8 cellular contexts compared by ENCODE assay signal in genomic region chr1:3483801-3484444, GRCh38. TPM values are rescaled to one million over a fixed set of nuclear protein-coding genes. Genes with fewer than 3 reads are reported as not detected.
DNase-seq lines count a peak whose midpoint lies in the region; ATAC-seq and TF ChIP-seq lines count a peak whose summit lies in the region.

No MANE protein-coding gene starts in this region.

- TF ChIP-seq RAD21 in liver (IDR thresholded peaks at IDR 0.05) = peak; percentile 75 to 85

- DNase-seq in Right ventricle myocardium inferior (ENCODE audit: missing footprints) (no peak), cardiac septum (ENCODE audit: low spot score) (no peak), T-helper 9 cell (peak; percentile 27), mammary epithelial cell (no peak)
- DNase-seq in stimulated activated naive B cell treated with anti-CD40 and anti-IgM and Interleukin-4, amounts not matched to agents 10 μg/mL and 1 μg/mL and 100 μg/mL, for 72 hours = no peak

- H3K4me2 ChIP-seq in mammary epithelial cell (ENCODE audit: insufficient read depth, low read depth, low read length) = no peak overlapping the region

- H3K4me3 ChIP-seq in mammary epithelial cell (replicated peaks in 1 of 3; ENCODE audit: insufficient read depth in 1 of 3, low read depth in 2 of 3, low read length in 3 of 3) (no peak overlapping the region), liver (ENCODE audit: low read depth in 1 of 3, low read length in 3 of 3) (no peak overlapping the region)

- no peaks in the 10 kb centered on the region for H3K36me3 ChIP-seq in mammary epithelial cell (ENCODE audit: insufficient read depth, low read length)
- H3K36me3 ChIP-seq in liver (ENCODE audit: control insufficient read depth in 4 of 4, insufficient read depth in 3 of 4, low read depth in 1 of 4, low read length in 3 of 4) = no peaks in the 10 kb centered on the region

- H3K27ac Mint-ChIP-seq in stimulated activated naive B cell treated with anti-CD40 and anti-IgM and Interleukin-4, amounts not matched to agents 10 μg/mL and 1 μg/mL and 100 μg/mL, for 72 hours = no peak overlapping the region

- WGBS in mammary epithelial cell (ENCODE audit: low coverage, missing lambda C conversion rate) = 26% methylated on average over 26 of the region's 31 CpGs
- 28% methylated on average over 31 of the region's 31 CpGs for WGBS in liver

- CTCF ChIA-PET in mammary epithelial cell (lab: Charles Lee; ENCODE audit: low non-redundant PET) = no interaction called here

- H4K20me1 ChIP-seq in mammary epithelial cell (ENCODE audit: insufficient read depth, low read length) = no peaks in the 10 kb centered on the region

- peaks cover 16% of the 10 kb centered on the region for H3K4me1 ChIP-seq in mammary epithelial cell (ENCODE audit: insufficient read depth, low read length)
- H3K4me1 ChIP-seq in liver (ENCODE audit: control insufficient read depth in 4 of 4, insufficient read depth in 4 of 4, low read length in 3 of 4) = peaks cover 0 to 9% (median 6%) of the 10 kb centered on the region in 4 donors

- peaks cover 8 to 9% of the 10 kb centered on the region in 2 donors for H3K9me3 Mint-ChIP-seq in stimulated activated naive B cell treated with anti-CD40 and anti-IgM and Interleukin-4, amounts not matched to agents 10 μg/mL and 1 μg/mL and 100 μg/mL, for 72 hours

- H2AFZ ChIP-seq in mammary epithelial cell (ENCODE audit: low read depth, low read length) = no peak overlapping the region

- peaks cover 2 to 7% of the 10 kb centered on the region in 2 donors for H3K4me1 Mint-ChIP-seq in stimulated activated naive B cell treated with anti-CD40 and anti-IgM and Interleukin-4, amounts not matched to agents 10 μg/mL and 1 μg/mL and 100 μg/mL, for 72 hours

- TF ChIP-seq CTCF in mammary epithelial cell (conservative IDR thresholded peaks at IDR 0.05 in 1 of 2, IDR thresholded peaks at IDR 0.05 in 1 of 2; ENCODE audit: extremely low read depth in 1 of 2, insufficient read depth in 1 of 2, low read depth in 1 of 2, low read length in 2 of 2) = peak; percentile 82 to 97
- peak; percentile 84 for TF ChIP-seq CTCF in liver (IDR thresholded peaks at IDR 0.05; ENCODE audit: low read depth, low read length, missing input control)

- intact Hi-C loops in Right ventricle myocardium inferior (cut with DNase I) = loop anchor here (1.0 kb wide), 1 partner anchor 31 kb away; no protein-coding TSS in a partner anchor
- intact Hi-C loops in cardiac septum (cut with DNase I) = loop anchor here (1.0 kb wide), 1 partner anchor 31 kb away; no protein-coding TSS in a partner anchor
- intact Hi-C loops in mammary epithelial cell (cut with micrococcal nuclease) = loop anchor here (1.0 kb wide), 1 partner anchor 31 kb away; no protein-coding TSS in a partner anchor

- ATAC-seq in Right ventricle myocardium inferior (peak; percentile 33), GM19035 (IDR thresholded peaks at IDR 0.05; ENCODE audit: unreplicated experiment) (no peak), HG03442 (IDR thresholded peaks at IDR 0.05; ENCODE audit: unreplicated experiment) (no peak)
- ATAC-seq in stimulated activated naive B cell treated with anti-CD40 and anti-IgM and Interleukin-4, amounts not matched to agents 10 μg/mL and 1 μg/mL and 100 μg/mL, for 72 hours (replicated peaks) = peak; percentile 48 to 51

- in situ Hi-C loops in mammary epithelial cell (cut with MboI; ENCODE audit: low sequenced_read_pairs in 2 of 2) = loop anchor here (5.0 to 10.0 kb wide), 2 partner anchors 37 to 141 kb away; partner anchors contain the start of gene TPRG1L (in 1 of the 2)

- H3K27ac ChIP-seq in mammary epithelial cell (ENCODE audit: insufficient read depth, low read depth, low read length) (no peak overlapping the region), liver (ENCODE audit: low read depth in 1 of 2, low read length in 2 of 2) (no peak overlapping the region)

- BruUV-seq in mammary epithelial cell (replicated peaks; lab: Mats Ljungman, UMichigan) = no TSS peak

- peaks cover 0 to 3% of the 10 kb centered on the region in 2 donors for H3K36me3 Mint-ChIP-seq in stimulated activated naive B cell treated with anti-CD40 and anti-IgM and Interleukin-4, amounts not matched to agents 10 μg/mL and 1 μg/mL and 100 μg/mL, for 72 hours

- no peaks in the 10 kb centered on the region for H3K9me3 ChIP-seq in mammary epithelial cell (replicated peaks; ENCODE audit: insufficient read depth, low read length)
- H3K9me3 ChIP-seq in liver (ENCODE audit: control insufficient read depth in 4 of 4, low read length in 3 of 4) = no peaks in the 10 kb centered on the region

- H3K4me3 Mint-ChIP-seq in stimulated activated naive B cell treated with anti-CD40 and anti-IgM and Interleukin-4, amounts not matched to agents 10 μg/mL and 1 μg/mL and 100 μg/mL, for 72 hours = no peak overlapping the region

- dilution Hi-C loops in mammary epithelial cell (cut with HindIII; ENCODE audit: low sequenced_read_pairs) = no loop called here

- H3K27me3 ChIP-seq in mammary epithelial cell (ENCODE audit: insufficient read depth, low read length) (no peaks in the 10 kb centered on the region), liver (ENCODE audit: control insufficient read depth in 4 of 4, insufficient read depth in 4 of 4, low read length in 3 of 4) (no peaks in the 10 kb centered on the region)

- peaks cover 7 to 21% of the 10 kb centered on the region in 2 donors for H3K27me3 Mint-ChIP-seq in stimulated activated naive B cell treated with anti-CD40 and anti-IgM and Interleukin-4, amounts not matched to agents 10 μg/mL and 1 μg/mL and 100 μg/mL, for 72 hours

- no peaks in the 10 kb centered on the region for H3K79me2 ChIP-seq in mammary epithelial cell (ENCODE audit: insufficient read depth, low read length)

- no peak overlapping the region for H3K9ac ChIP-seq in mammary epithelial cell (ENCODE audit: insufficient read depth, low read length)
- no peak overlapping the region for H3K9ac ChIP-seq in liver (ENCODE audit: low read depth in 1 of 2, low read length in 2 of 2)

TF ChIP-seq in liver, 16 proteins besides CTCF, POLR2A, EP300 and RAD21 (continues in another document):
- TF ChIP-seq TAF1 (conservative IDR thresholded peaks at IDR 0.05) = no peak
- TF ChIP-seq FOXA2 (IDR thresholded peaks at IDR 0.05) = no peak
- no peak for TF ChIP-seq FOXA1 (IDR thresholded peaks at IDR 0.05)
- no peak for TF ChIP-seq EGR1 (IDR thresholded peaks at IDR 0.05; ENCODE audit: low read depth in 2 of 2)
- no peak for TF ChIP-seq MAX (IDR thresholded peaks at IDR 0.05)
- TF ChIP-seq SP1 (IDR thresholded peaks at IDR 0.05) = no peak
- TF ChIP-seq HNF4A (conservative IDR thresholded peaks at IDR 0.05) = no peak
- TF ChIP-seq NR2F2 (IDR thresholded peaks at IDR 0.05) = no peak
- TF ChIP-seq RXRA (IDR thresholded peaks at IDR 0.05) = no peak
- TF ChIP-seq HNF4G (IDR thresholded peaks at IDR 0.05) = no peak
- no peak for TF ChIP-seq ATF3 (IDR thresholded peaks at IDR 0.05)
- TF ChIP-seq, protein P1, sequence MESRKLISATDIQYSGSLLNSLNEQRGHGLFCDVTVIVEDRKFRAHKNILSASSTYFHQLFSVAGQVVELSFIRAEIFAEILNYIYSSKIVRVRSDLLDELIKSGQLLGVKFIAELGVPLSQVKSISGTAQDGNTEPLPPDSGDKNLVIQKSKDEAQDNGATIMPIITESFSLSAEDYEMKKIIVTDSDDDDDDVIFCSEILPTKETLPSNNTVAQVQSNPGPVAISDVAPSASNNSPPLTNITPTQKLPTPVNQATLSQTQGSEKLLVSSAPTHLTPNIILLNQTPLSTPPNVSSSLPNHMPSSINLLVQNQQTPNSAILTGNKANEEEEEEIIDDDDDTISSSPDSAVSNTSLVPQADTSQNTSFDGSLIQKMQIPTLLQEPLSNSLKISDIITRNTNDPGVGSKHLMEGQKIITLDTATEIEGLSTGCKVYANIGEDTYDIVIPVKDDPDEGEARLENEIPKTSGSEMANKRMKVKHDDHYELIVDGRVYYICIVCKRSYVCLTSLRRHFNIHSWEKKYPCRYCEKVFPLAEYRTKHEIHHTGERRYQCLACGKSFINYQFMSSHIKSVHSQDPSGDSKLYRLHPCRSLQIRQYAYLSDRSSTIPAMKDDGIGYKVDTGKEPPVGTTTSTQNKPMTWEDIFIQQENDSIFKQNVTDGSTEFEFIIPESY (IDR thresholded peaks at IDR 0.05) = no peak
- no peak for TF ChIP-seq JUND (IDR thresholded peaks at IDR 0.05)
- no peak for TF ChIP-seq GABPA (IDR thresholded peaks at IDR 0.05 in 1 of 2, conservative IDR thresholded peaks at IDR 0.05 in 1 of 2)
- TF ChIP-seq YY1 (IDR thresholded peaks at IDR 0.05) = no peak

RNA-seq across cellular contexts. Expression of gene ARHGEF16, which starts 29.5 kb away (rescaled TPM):
- 1.4 TPM for total RNA-seq in Right ventricle myocardium inferior
- total RNA-seq in cardiac septum = 0.57 TPM
- total RNA-seq in mammary epithelial cell = 1 to 10 TPM; 5.9 to 6.7 TPM
- 7.6 TPM for polyA plus RNA-seq in mammary epithelial cell
- polyA minus RNA-seq in mammary epithelial cell = 3.5 TPM
- total RNA-seq in liver = 1 to 10 TPM in 1 of 2 donors, under 1 TPM in 1; 0.65 to 5.6 TPM
- 1 to 10 TPM; 2.4 to 3.3 TPM for polyA plus RNA-seq in liver

Comparison
In these comparisons a context has a peak if more than half of its experiments do, and no peak if none do; other contexts are left out.
1. ATAC-seq: peak in Right ventricle myocardium inferior (single experiment) and stimulated activated naive B cell treated with anti-CD40 and anti-IgM and Interleukin-4, amounts not matched to agents 10 μg/mL and 1 μg/mL and 100 μg/mL, for 72 hours (2 of 2); none in GM19035 (single experiment) and HG03442 (single experiment).